8 cellular contexts compared by ENCODE assay signal in the genomic region with DNA sequence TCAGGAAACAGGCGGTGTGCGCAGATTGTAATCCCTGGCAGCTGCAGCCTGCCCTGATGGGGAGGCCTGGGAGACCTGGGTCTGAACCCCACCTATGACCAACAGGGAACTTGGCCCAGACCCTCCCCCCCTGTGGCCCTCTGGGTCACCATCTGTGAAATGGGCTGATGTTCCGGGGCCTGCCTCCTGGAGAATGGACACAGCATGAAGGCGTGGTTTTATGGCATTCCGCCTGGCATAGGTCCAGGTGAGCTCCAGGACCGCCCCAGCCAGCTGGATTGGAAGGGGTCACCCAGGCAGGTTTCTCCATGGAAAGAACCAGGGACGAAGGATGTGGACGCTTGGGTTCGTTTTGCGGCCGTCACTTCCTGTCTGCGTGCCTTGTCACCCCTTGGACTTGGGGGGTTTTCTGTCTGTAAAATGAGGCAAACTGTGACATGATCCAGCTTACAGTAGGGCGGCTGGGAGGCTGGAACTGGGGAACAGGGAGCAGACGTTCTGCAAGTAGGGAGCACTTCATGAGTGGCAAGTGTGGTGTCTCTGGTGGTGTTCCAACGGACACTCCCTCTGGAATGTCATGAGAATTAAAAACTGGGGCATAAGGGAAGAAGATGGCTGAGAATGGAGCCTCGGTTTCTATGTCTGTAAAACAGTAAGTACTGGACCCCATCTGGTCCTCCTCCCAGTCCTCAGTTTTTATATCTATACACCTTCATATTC. TPM values are rescaled to one million over a fixed set of nuclear protein-coding genes. Genes with fewer than 3 reads are reported as not detected.
DNase-seq lines count a peak whose midpoint lies in the region; ATAC-seq and TF ChIP-seq lines count a peak whose summit lies in the region.
"Had no signal": no experiment of that assay in that cellular context is flagged by ENCODE, and none has a peak within 500 bp of the region (broad histone marks: within the 10 kb centered on the region; RNA-seq: fewer than 3 reads in every experiment).

No MANE protein-coding gene starts in this region.

- H3K4me1 ChIP-seq in HEK293 (ENCODE audit: control insufficient read depth, insufficient read depth, low read length) = no peaks in the 10 kb centered on the region; the same call in 1 of the 2 replicates
- H3K4me1 ChIP-seq in right cardiac atrium (ENCODE audit: control insufficient read depth, insufficient read depth, low read length) = no peaks in the 10 kb centered on the region
- H3K4me1 ChIP-seq in skeletal muscle satellite cell (ENCODE audit: control insufficient read depth, insufficient read depth, low read length) = peaks cover 16% of the 10 kb centered on the region

- peaks cover 25% of the 10 kb centered on the region for H3K27me3 Mint-ChIP-seq in WTC11 (ENCODE audit: low read depth)

- H3K36me3 Mint-ChIP-seq in WTC11 = no peaks in the 10 kb centered on the region

- ATAC-seq in WTC11 (no peak), right cardiac atrium (peak; percentile 3 to 31), HG03108 (IDR thresholded peaks at IDR 0.05; ENCODE audit: unreplicated experiment) (no peak), GM19035 (IDR thresholded peaks at IDR 0.05; ENCODE audit: unreplicated experiment) (no peak)

- H3K9me3 ChIP-seq in HEK293 (ENCODE audit: control insufficient read depth, insufficient read depth, low read depth, low read length) (no peaks in the 10 kb centered on the region), right cardiac atrium (ENCODE audit: control insufficient read depth, low read length) (no peaks in the 10 kb centered on the region), skeletal muscle satellite cell (replicated peaks; ENCODE audit: low read length) (no peaks in the 10 kb centered on the region)

- intact Hi-C loops in right cardiac atrium (cut with DNase I) = loop anchor here in 3 of 4 donors (5.0 to 10.0 kb wide), 3 partner anchors 51 to 73 kb away; no protein-coding TSS in a partner anchor

- CTCF ChIA-PET in HEK293 (lab: Yijun Ruan, JAX) = interaction anchor here (0.6 to 3.2 kb wide), 9 partner anchors 7 to 1519 kb away, joined by 3 to 16 read pairs (median 4); partner anchors contain the start of genes PSME3IP1 and RSPRY1
- CTCF ChIA-PET in WTC11 (lab: Charles Lee) = interaction anchor here (0.7 to 3.9 kb wide), 20 partner anchors 10 to 323 kb away, joined by 3 to 68 read pairs (median 10); no protein-coding TSS in a partner anchor

- no peak for TF ChIP-seq CTCF in HEK293 (tag by site-specific recombination; IDR thresholded peaks at IDR 0.05)
- TF ChIP-seq CTCF in WTC11 (IDR thresholded peaks at IDR 0.05) = no peak
- TF ChIP-seq CTCF in GM13977 (IDR thresholded peaks at IDR 0.05; ENCODE audit: extremely low read depth, insufficient read depth, missing control alignments) = no peak

- DNase-seq in WTC11 (ENCODE audit: low spot score) (no peak), right cardiac atrium (peak in 2 of 3 donors; percentile 42 to 67), GM13977 (ENCODE audit: low spot score) (no peak)
- DNase-seq: NK-92 treated with Interleukin-12 subunit alpha and Interleukin-12 subunit beta, amount 100 ng/mL, for 24 hours had no signal

- in situ Hi-C loops in GM13977 (cut with MboI; ENCODE audit: low pct_unique_long_range_greater_than_20kb, low sequenced_read_pairs, unreplicated experiment) = loop anchor here (25.0 kb wide), 2 partner anchors 193 to 318 kb away; partner anchors contain the start of genes CCL17 and PLLP

- peak overlapping the region; percentile 85 for H3K4me2 ChIP-seq in skeletal muscle satellite cell (ENCODE audit: low read length)

- no peak overlapping the region for H3K27ac ChIP-seq in HEK293 (ENCODE audit: extremely low read depth, low read depth, low read length)
- no peak overlapping the region for H3K27ac ChIP-seq in right cardiac atrium (ENCODE audit: low read length)

- no peak overlapping the region for H3K27ac Mint-ChIP-seq in WTC11

- H3K27me3 ChIP-seq in right cardiac atrium (ENCODE audit: control insufficient read depth, insufficient read depth) (no peaks in the 10 kb centered on the region), skeletal muscle satellite cell (ENCODE audit: control insufficient read depth, insufficient read depth, low read length) (peaks cover 4% of the 10 kb centered on the region)

- H3K4me3 ChIP-seq in HEK293 (ENCODE audit: low read depth, low read length) = no peak overlapping the region
- H3K4me3 ChIP-seq in right cardiac atrium (ENCODE audit: low read length) = peak overlapping the region; percentile 98
- H3K4me3 ChIP-seq in skeletal muscle satellite cell (ENCODE audit: low read length) = no peak overlapping the region

- WGBS in right cardiac atrium = 63% methylated on average over 16 of the region's 16 CpGs

- H3K36me3 ChIP-seq in HEK293 (ENCODE audit: control insufficient read depth in 2 of 2, insufficient read depth in 1 of 2, low read length in 2 of 2) = no peaks in the 10 kb centered on the region
- H3K36me3 ChIP-seq in skeletal muscle satellite cell (ENCODE audit: insufficient read depth, low read length) = no peaks in the 10 kb centered on the region

- peak overlapping the region; percentile 78 for H3K4me3 Mint-ChIP-seq in WTC11

- H3K9ac ChIP-seq in skeletal muscle satellite cell (ENCODE audit: low read depth, low read length) = no peak overlapping the region

- POLR2A ChIA-PET in HEK293 (lab: Yijun Ruan, JAX) = interaction anchor here (0.6 to 1.0 kb wide), 2 partner anchors 9 to 44 kb away, joined by 4 read pairs; no protein-coding TSS in a partner anchor
- POLR2A ChIA-PET in WTC11 (lab: Charles Lee) = no interaction called here

- peaks cover 4% of the 10 kb centered on the region; the same call in 1 of the 2 replicates for H3K9me3 Mint-ChIP-seq in WTC11

- H3K4me1 Mint-ChIP-seq in WTC11 = peaks cover 23% of the 10 kb centered on the region

TF ChIP-seq in HEK293, 187 proteins besides CTCF, POLR2A, EP300 and RAD21:
- TF ChIP-seq KLF7 (tag by site-specific recombination; IDR thresholded peaks at IDR 0.05; ENCODE audit: borderline replicate concordance) = 0 out of 2 replicates have a peak, but pooled peaks have one; percentile 48
- no peak for TF ChIP-seq EGR2 (tag by site-specific recombination; IDR thresholded peaks at IDR 0.05; ENCODE audit: low read depth)
- peak; percentile 53; the same call in 1 of the 2 replicates for TF ChIP-seq KLF1 (tag by site-specific recombination; IDR thresholded peaks at IDR 0.05)

TF ChIP-seq in WTC11, 78 proteins besides CTCF, POLR2A, EP300 and RAD21 (continues in another document):
- TF ChIP-seq IRF2 (CRISPR knock-in tag; IDR thresholded peaks at IDR 0.05; ENCODE audit: borderline replicate concordance, low read depth) (no peak), FOXJ3 (CRISPR knock-in tag; IDR thresholded peaks at IDR 0.05; ENCODE audit: borderline replicate concordance) (no peak), FOXP1 (CRISPR knock-in tag; IDR thresholded peaks at IDR 0.05; ENCODE audit: borderline replicate concordance) (no peak), GRHL2 (CRISPR knock-in tag; IDR thresholded peaks at IDR 0.05; ENCODE audit: insufficient replicate concordance, severe bottlenecking) (no peak), MXD4 (CRISPR knock-in tag; IDR thresholded peaks at IDR 0.05; ENCODE audit: borderline replicate concordance) (no peak), CDX4 (CRISPR knock-in tag; IDR thresholded peaks at IDR 0.05; ENCODE audit: borderline replicate concordance) (no peak), PRRX2 (CRISPR knock-in tag; IDR thresholded peaks at IDR 0.05) (no peak), ZNF138 (CRISPR knock-in tag; conservative IDR thresholded peaks at IDR 0.05) (no peak), MYBL2 (CRISPR knock-in tag; IDR thresholded peaks at IDR 0.05) (no peak), SOX15 (CRISPR knock-in tag; IDR thresholded peaks at IDR 0.05) (no peak), TEAD1 (CRISPR knock-in tag; IDR thresholded peaks at IDR 0.05) (no peak), CREM (CRISPR knock-in tag; IDR thresholded peaks at IDR 0.05) (no peak), OVOL2 (CRISPR knock-in tag; IDR thresholded peaks at IDR 0.05; ENCODE audit: borderline replicate concordance) (no peak), NFE2L1 (CRISPR knock-in tag; IDR thresholded peaks at IDR 0.05) (no peak), E2F1 (CRISPR knock-in tag; IDR thresholded peaks at IDR 0.05) (no peak), ZNF232 (CRISPR knock-in tag; IDR thresholded peaks at IDR 0.05) (no peak)
- TF ChIP-seq, protein P1, sequence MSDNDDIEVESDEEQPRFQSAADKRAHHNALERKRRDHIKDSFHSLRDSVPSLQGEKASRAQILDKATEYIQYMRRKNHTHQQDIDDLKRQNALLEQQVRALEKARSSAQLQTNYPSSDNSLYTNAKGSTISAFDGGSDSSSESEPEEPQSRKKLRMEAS (CRISPR knock-in tag; IDR thresholded peaks at IDR 0.05) = no peak
- TF ChIP-seq, protein P2, sequence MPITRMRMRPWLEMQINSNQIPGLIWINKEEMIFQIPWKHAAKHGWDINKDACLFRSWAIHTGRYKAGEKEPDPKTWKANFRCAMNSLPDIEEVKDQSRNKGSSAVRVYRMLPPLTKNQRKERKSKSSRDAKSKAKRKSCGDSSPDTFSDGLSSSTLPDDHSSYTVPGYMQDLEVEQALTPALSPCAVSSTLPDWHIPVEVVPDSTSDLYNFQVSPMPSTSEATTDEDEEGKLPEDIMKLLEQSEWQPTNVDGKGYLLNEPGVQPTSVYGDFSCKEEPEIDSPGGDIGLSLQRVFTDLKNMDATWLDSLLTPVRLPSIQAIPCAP (CRISPR knock-in tag; IDR thresholded peaks at IDR 0.05) = no peak

RNA-seq across cellular contexts. Expression of gene CPNE2, which starts 1.6 kb away (rescaled TPM):
- 14.0 to 17.9 TPM (median 16.7 TPM) in 3 replicates for total RNA-seq in WTC11 (2021)
- 10 to 100 TPM; 13.4 to 16.3 (median 13.6) TPM for total RNA-seq in right cardiac atrium
- 24.7 TPM for polyA plus RNA-seq in right cardiac atrium
- 6.1 and 10.0 TPM in 2 replicates for total RNA-seq in skeletal muscle satellite cell (2012; rRNA removed)

Comparison
In these comparisons a context has a peak if more than half of its experiments do, and no peak if none do; other contexts are left out.
1. ATAC-seq: peak in right cardiac atrium (2 of 2); none in WTC11 (single experiment), HG03108 (single experiment) and GM19035 (single experiment).
2. DNase-seq: peak in right cardiac atrium (2 of 3); none in WTC11 (single experiment) and GM13977 (single experiment).